ENCODE assay signal across 2 cellular contexts in genomic region chr10:133294189-133294588, GRCh38.
TF ChIP-seq lines count a peak whose summit lies in the region.

No MANE protein-coding gene starts in this region.

TF ChIP-seq in IMR-90, 13 proteins besides CTCF, POLR2A, EP300 and RAD21:
- TF ChIP-seq MXI1 (IDR thresholded peaks at IDR 0.05; ENCODE audit: borderline replicate concordance, low read depth, low read length) (no peak), MAFK (IDR thresholded peaks at IDR 0.05; ENCODE audit: low read depth, low read length) (no peak), MAZ (IDR thresholded peaks at IDR 0.05; ENCODE audit: borderline replicate concordance, low read depth, low read length) (no peak), CHD1 (IDR thresholded peaks at IDR 0.05; ENCODE audit: low read depth, low read length) (no peak), NFE2L2 (IDR thresholded peaks at IDR 0.05; ENCODE audit: low read depth, low read length) (no peak), RCOR1 (IDR thresholded peaks at IDR 0.05; ENCODE audit: insufficient replicate concordance, low read length) (no peak), RFX5 (IDR thresholded peaks at IDR 0.05; ENCODE audit: low read depth, low read length) (no peak), BHLHE40 (IDR thresholded peaks at IDR 0.05; ENCODE audit: low read depth, low read length) (no peak), CEBPB (IDR thresholded peaks at IDR 0.05; ENCODE audit: low read depth, low read length) (no peak), SMC3 (IDR thresholded peaks at IDR 0.05; ENCODE audit: low read depth, low read length) (no peak), FOS (IDR thresholded peaks at IDR 0.05; ENCODE audit: low read depth, low read length) (no peak)
- TF ChIP-seq, protein P1, sequence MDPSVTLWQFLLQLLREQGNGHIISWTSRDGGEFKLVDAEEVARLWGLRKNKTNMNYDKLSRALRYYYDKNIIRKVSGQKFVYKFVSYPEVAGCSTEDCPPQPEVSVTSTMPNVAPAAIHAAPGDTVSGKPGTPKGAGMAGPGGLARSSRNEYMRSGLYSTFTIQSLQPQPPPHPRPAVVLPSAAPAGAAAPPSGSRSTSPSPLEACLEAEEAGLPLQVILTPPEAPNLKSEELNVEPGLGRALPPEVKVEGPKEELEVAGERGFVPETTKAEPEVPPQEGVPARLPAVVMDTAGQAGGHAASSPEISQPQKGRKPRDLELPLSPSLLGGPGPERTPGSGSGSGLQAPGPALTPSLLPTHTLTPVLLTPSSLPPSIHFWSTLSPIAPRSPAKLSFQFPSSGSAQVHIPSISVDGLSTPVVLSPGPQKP (IDR thresholded peaks at IDR 0.05; ENCODE audit: borderline replicate concordance, low read depth, low read length), result no peak
- TF ChIP-seq, protein P2, sequence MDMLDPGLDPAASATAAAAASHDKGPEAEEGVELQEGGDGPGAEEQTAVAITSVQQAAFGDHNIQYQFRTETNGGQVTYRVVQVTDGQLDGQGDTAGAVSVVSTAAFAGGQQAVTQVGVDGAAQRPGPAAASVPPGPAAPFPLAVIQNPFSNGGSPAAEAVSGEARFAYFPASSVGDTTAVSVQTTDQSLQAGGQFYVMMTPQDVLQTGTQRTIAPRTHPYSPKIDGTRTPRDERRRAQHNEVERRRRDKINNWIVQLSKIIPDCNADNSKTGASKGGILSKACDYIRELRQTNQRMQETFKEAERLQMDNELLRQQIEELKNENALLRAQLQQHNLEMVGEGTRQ (IDR thresholded peaks at IDR 0.05; ENCODE audit: low read depth, low read length), result no peak

TF ChIP-seq in GM12878, 131 proteins besides CTCF, POLR2A, EP300 and RAD21:
- no peak for TF ChIP-seq ASH2L (IDR thresholded peaks at IDR 0.05; ENCODE audit: borderline replicate concordance, low read depth)
- TF ChIP-seq SREBF1 (IDR thresholded peaks at IDR 0.05; ENCODE audit: low read length), result no peak
- no peak for TF ChIP-seq BCL11A (IDR thresholded peaks at IDR 0.05; ENCODE audit: low read depth, low read length)
- TF ChIP-seq CUX1 (IDR thresholded peaks at IDR 0.05; ENCODE audit: insufficient replicate concordance, low read depth, low read length), result no peak
- TF ChIP-seq, protein P3, sequence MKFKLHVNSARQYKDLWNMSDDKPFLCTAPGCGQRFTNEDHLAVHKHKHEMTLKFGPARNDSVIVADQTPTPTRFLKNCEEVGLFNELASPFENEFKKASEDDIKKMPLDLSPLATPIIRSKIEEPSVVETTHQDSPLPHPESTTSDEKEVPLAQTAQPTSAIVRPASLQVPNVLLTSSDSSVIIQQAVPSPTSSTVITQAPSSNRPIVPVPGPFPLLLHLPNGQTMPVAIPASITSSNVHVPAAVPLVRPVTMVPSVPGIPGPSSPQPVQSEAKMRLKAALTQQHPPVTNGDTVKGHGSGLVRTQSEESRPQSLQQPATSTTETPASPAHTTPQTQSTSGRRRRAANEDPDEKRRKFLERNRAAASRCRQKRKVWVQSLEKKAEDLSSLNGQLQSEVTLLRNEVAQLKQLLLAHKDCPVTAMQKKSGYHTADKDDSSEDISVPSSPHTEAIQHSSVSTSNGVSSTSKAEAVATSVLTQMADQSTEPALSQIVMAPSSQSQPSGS (IDR thresholded peaks at IDR 0.05; ENCODE audit: low read length), result no peak
- TF ChIP-seq MEF2A (IDR thresholded peaks at IDR 0.05; ENCODE audit: insufficient read depth, low read depth, low read length), result no peak
- TF ChIP-seq E4F1 (IDR thresholded peaks at IDR 0.05; ENCODE audit: borderline replicate concordance, partially characterized antibody), result no peak
- TF ChIP-seq TCF3 (IDR thresholded peaks at IDR 0.05; ENCODE audit: borderline replicate concordance, insufficient read depth, low read depth, low read length), result no peak
- TF ChIP-seq ZNF592 (IDR thresholded peaks at IDR 0.05), result no peak
- no peak for TF ChIP-seq NFXL1 (IDR thresholded peaks at IDR 0.05; ENCODE audit: borderline replicate concordance)
- no peak for TF ChIP-seq CEBPB (IDR thresholded peaks at IDR 0.05; ENCODE audit: borderline replicate concordance in 1 of 2, low read depth in 2 of 2, low read length in 2 of 2)
